16 cellular contexts compared by ENCODE assay signal in the genomic region with DNA sequence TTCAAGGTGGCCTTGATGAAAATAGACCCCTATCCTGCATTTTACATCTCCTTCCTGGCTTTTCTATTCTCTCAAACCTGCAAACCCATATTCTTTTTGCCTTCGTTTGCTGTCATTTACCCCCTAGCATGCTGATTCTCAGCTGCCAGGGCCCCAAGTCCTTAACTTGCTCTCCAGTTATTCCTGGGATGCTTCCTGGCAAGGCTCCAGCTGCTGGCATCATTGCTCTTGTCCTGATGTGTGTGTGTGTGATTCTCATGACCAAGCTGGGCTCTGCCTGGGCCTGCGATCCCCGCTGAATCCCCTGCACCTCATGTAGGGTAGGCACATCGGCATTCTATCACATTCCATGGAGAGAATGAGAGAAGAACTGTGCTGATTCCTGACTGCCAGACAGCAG.
"Had no signal": no experiment of that assay in that cellular context is flagged by ENCODE, and none has a peak within 500 bp of the region (broad histone marks: within the 10 kb centered on the region; RNA-seq: fewer than 3 reads in every experiment).

No MANE protein-coding gene starts in this region.

- H3K27me3 Mint-ChIP-seq: stimulated activated naive CD8-positive, alpha-beta T cell treated with anti-CD3 and anti-CD28 coated beads, Interleukin-15, amount 100 ng/mL, for 72 hours had no signal

- H3K4me1 Mint-ChIP-seq: activated CD4-positive, alpha-beta memory T cell treated with anti-CD3 and anti-CD28 coated beads, Interleukin-2, amount 10 ng/mL, durations not matched to agents 7 days and 5 days; memory B cell had no signal

- H3K36me3 ChIP-seq: cardiac muscle cell, upper lobe of right lung had no signal

- H3K36me3 Mint-ChIP-seq: memory B cell had no signal

- H3K27me3 ChIP-seq: cardiac muscle cell, testis, upper lobe of right lung had no signal

- H3K4me3 Mint-ChIP-seq: activated CD4-positive, alpha-beta memory T cell treated with anti-CD3 and anti-CD28 coated beads, Interleukin-2, amount 10 ng/mL, durations not matched to agents 7 days and 5 days; activated T-cell treated with anti-CD3 and anti-CD28 coated beads, Interleukin-2, amount 50 U/mL, for 72 hours; memory B cell; nephron; stimulated activated naive CD8-positive, alpha-beta T cell treated with anti-CD3 and anti-CD28 coated beads, Interleukin-15, amount 100 ng/mL, for 72 hours had no signal

- ATAC-seq: activated T-cell treated with anti-CD3 and anti-CD28 coated beads, Interleukin-2, amount 50 U/mL, for 72 hours; left lobe of liver; stimulated activated naive CD8-positive, alpha-beta T cell treated with anti-CD3 and anti-CD28 coated beads, Interleukin-15, amount 100 ng/mL, for 72 hours; upper lobe of right lung had no signal

- H3K4me3 ChIP-seq: cardiac muscle cell, coronary artery, testis, upper lobe of right lung had no signal

- H3K27ac ChIP-seq: cardiac muscle cell, coronary artery, testis, upper lobe of right lung had no signal

- H3K9me3 Mint-ChIP-seq: activated CD4-positive, alpha-beta memory T cell treated with anti-CD3 and anti-CD28 coated beads, Interleukin-2, amount 10 ng/mL, durations not matched to agents 7 days and 5 days had no signal

- H3K27ac Mint-ChIP-seq: activated CD4-positive, alpha-beta memory T cell treated with anti-CD3 and anti-CD28 coated beads, Interleukin-2, amount 10 ng/mL, durations not matched to agents 7 days and 5 days; activated T-cell treated with anti-CD3 and anti-CD28 coated beads, Interleukin-2, amount 50 U/mL, for 72 hours; memory B cell; stimulated activated naive CD8-positive, alpha-beta T cell treated with anti-CD3 and anti-CD28 coated beads, Interleukin-15, amount 100 ng/mL, for 72 hours had no signal

- DNase-seq: activated CD4-positive, alpha-beta memory T cell treated with anti-CD3 and anti-CD28 coated beads, Interleukin-2, amount 10 ng/mL, durations not matched to agents 7 days and 5 days; activated CD4-positive, alpha-beta T cell treated with anti-CD3 and anti-CD28 coated beads for 1 hour; activated T-cell treated with anti-CD3 and anti-CD28 coated beads, Interleukin-2, amount 50 U/mL, for 72 hours; aorta; effector CD4-positive, alpha-beta T cell; glutamatergic neuron; stimulated activated CD4-positive, alpha-beta T cell treated with anti-CD3 and anti-CD28 coated beads, Interleukin-4, amount 100 ng/mL, for 4 hours; stimulated activated naive CD8-positive, alpha-beta T cell treated with anti-CD3 and anti-CD28 coated beads, Interleukin-15, amount 100 ng/mL, for 72 hours; SW 1271; testis; upper lobe of right lung had no signal

- H3K9me3 ChIP-seq: testis, upper lobe of right lung had no signal
